ENCODE assay signal across 27 cellular contexts in the genomic region with DNA sequence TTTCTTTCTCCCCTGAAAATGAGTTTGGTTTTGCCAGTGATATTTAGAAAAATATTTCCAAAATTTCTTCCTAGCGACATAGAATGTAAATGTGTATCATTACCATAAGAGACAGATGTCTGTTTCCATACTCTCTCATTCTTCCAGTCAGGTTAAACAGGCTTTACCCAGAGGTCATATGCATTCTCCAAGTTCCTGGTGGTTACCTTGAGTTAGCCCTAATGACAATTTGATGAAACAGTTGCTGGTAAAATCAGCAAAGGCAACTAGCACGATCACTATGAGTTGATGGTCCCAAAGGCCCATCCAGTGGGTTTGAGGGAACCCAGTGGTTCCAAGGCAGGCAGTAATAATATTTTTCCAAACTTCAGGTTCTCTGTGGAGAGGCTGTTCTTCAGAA.
"Had no signal": no experiment of that assay in that cellular context is flagged by ENCODE, and none has a peak within 500 bp of the region (broad histone marks: within the 10 kb centered on the region; RNA-seq: fewer than 3 reads in every experiment).

No MANE protein-coding gene starts in this region.

- DNase-seq: activated B cell treated with CpG ODN at 0.5 μM for 24 hours; activated CD4-positive, alpha-beta memory T cell treated with anti-CD3 and anti-CD28 coated beads for 36 hours; activated CD4-positive, alpha-beta T cell treated with anti-CD3 and anti-CD28 coated beads for 4 hours; activated CD4-positive, alpha-beta T cell treated with anti-CD3 and anti-CD28 coated beads, Interleukin-2, amount 10 ng/mL, durations not matched to agents 24 days and 14 days; activated CD4-positive, alpha-beta T cell treated with anti-CD3 and anti-CD28 coated beads, Interleukin-2, amount 50 U/mL, for 1 hour; activated CD4-positive, alpha-beta T cell treated with anti-CD3 and anti-CD28 coated beads, Interleukin-2, amount 50 U/mL, for 4 hours; activated CD4-positive, CD25-positive, alpha-beta regulatory T cell treated with anti-CD3 and anti-CD28 coated beads, Interleukin-2, amount 50 U/mL, for 72 hours; activated CD8-positive, alpha-beta memory T cell treated with anti-CD3 and anti-CD28 coated beads, Interleukin-2, amount 50 U/mL, for 4 hours; activated CD8-positive, alpha-beta T cell treated with anti-CD3 and anti-CD28 coated beads for 36 hours; activated effector memory CD4-positive, alpha-beta T cell treated with Interleukin-2 at 50 U/mL for 16 hours; activated gamma-delta T cell; activated naive CD4-positive, alpha-beta T cell treated with anti-CD3 and anti-CD28 coated beads, Interleukin-2, amount 10 ng/mL, durations not matched to agents 7 days and 5 days; activated naive CD4-positive, alpha-beta T cell treated with Interleukin-2 at 50 U/mL for 16 hours; activated naive CD8-positive, alpha-beta T cell treated with anti-CD3 and anti-CD28 coated beads, Interleukin-2, amount 10 ng/mL, durations not matched to agents 7 days and 5 days; activated naive CD8-positive, alpha-beta T cell treated with anti-CD3 and anti-CD28 coated beads, Interleukin-2, amount 50 U/mL, for 24 hours; activated T-cell treated with anti-CD3 and anti-CD28 coated beads, Interleukin-2, amount 50 U/mL, for 24 hours; activated T-cell treated with anti-CD3 and anti-CD28 coated beads, Interleukin-2, amount 50 U/mL, for 48 hours; amygdala; anterior cingulate cortex; caudate nucleus; cerebellar nuclear complex; T-helper 1 cell; T-helper 2 cell; T-helper 9 cell had no signal

- H3K9me3 ChIP-seq: ascending aorta had no signal

- H3K27me3 ChIP-seq: ascending aorta, cardiac muscle cell had no signal

- H3K36me3 ChIP-seq: ascending aorta, cardiac muscle cell had no signal

- H3K27ac ChIP-seq: ascending aorta, cardiac muscle cell, VCaP had no signal

- H3K4me3 ChIP-seq: ascending aorta, cardiac muscle cell had no signal

- ATAC-seq: activated CD8-positive, alpha-beta T cell treated with anti-CD3 and anti-CD28 coated beads for 36 hours; activated naive CD8-positive, alpha-beta T cell treated with anti-CD3 and anti-CD28 coated beads, Interleukin-2, amount 50 U/mL, for 24 hours had no signal
